ENCODE assay signal across 10 cellular contexts in the genomic region with DNA sequence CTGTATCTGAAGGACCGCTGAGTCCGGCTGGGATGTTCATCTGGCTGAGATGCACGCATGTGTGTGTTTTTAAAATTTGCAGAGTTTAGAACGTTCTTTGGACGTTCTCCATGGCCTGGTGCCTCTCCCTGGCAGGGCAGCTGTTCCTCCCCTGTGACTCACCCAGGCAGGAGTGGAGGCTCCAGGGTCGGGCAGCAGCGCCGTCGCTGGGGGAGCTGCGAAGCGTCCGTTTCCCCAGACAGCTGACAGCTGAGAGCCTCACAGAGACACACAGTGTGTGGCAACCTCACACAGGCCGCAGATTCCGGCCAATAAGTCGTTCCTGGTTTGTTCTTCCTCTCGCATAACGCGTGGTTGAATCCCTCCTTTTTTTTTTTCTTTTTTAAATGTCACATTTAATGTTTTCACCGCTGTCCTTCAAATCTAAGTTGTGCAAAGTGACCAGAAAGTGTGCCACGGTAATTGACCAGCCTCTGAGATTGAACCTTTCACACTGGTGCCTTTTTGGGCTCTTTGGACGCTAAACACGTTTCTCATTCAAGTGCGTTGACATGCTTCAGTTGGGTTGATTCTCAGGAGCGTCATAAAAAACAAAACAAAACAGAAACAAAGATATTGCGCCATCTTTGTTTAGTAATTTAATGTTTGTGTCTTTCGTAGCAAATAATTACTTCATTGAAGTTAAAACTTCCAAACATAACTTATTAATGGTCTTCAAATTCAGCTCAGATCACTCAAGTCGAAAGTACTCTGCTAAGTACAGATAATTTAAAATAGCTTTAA.
DNase-seq lines count a peak whose midpoint lies in the region; ATAC-seq and TF ChIP-seq lines count a peak whose summit lies in the region.
"Had no signal": no experiment of that assay in that cellular context is flagged by ENCODE, and none has a peak within 500 bp of the region (broad histone marks: within the 10 kb centered on the region; RNA-seq: fewer than 3 reads in every experiment).

No MANE protein-coding gene starts in this region.

- DNase-seq in DMS 273 (lab: John Stamatoyannopoulos, UW; ENCODE audit: unreplicated experiment) = peak; percentile 68
- no peak for DNase-seq in DMS 273 treated with DMSO at 0.1 percent for 48 hours (lab: John Stamatoyannopoulos, UW)
- DNase-seq in chondrocyte (ENCODE audit: low spot score) = peak; percentile 72
- DNase-seq in lower lobe of right lung = peak; percentile 63
- DNase-seq in NCI-H1105 treated with DMSO at 0.1 percent for 48 hours (lab: John Stamatoyannopoulos, UW) = no peak
- no peak for DNase-seq in cerebellar nuclear complex (lab: John Stamatoyannopoulos, UW)

- H3K27ac Mint-ChIP-seq in chondrocyte (ENCODE audit: unreplicated experiment) = peak overlapping the region; percentile 47
- H3K27ac Mint-ChIP-seq: T-helper 1 cell treated with Interleukin-12 subunit alpha and Interleukin-12 subunit beta and Interleukin-4 antibody, amounts not matched to agents 30 μg/mL and 1 μg/mL, for 36 hours had no signal

- H3K4me3 ChIP-seq in lower lobe of right lung = no peak overlapping the region
- no peak overlapping the region for H3K4me3 ChIP-seq in urinary bladder (ENCODE audit: low read depth, low read length)

- no peaks in the 10 kb centered on the region for H3K9me3 ChIP-seq in lower lobe of right lung

- intact Hi-C loops in lower lobe of right lung (cut with DNase I) = no loop called here

- H3K4me1 Mint-ChIP-seq in chondrocyte (ENCODE audit: low read depth) = peaks cover 11% of the 10 kb centered on the region

- H3K4me1 ChIP-seq in lower lobe of right lung (no peaks in the 10 kb centered on the region), urinary bladder (ENCODE audit: insufficient read depth) (no peaks in the 10 kb centered on the region)

- WGBS in urinary bladder = 35% methylated on average over 27 of the region's 27 CpGs

- ATAC-seq in lower lobe of right lung (peak; percentile 78 to 92), HG03565 (IDR thresholded peaks at IDR 0.05; ENCODE audit: unreplicated experiment) (no peak)

- no peaks in the 10 kb centered on the region for H3K9me3 Mint-ChIP-seq in chondrocyte (ENCODE audit: low read depth)
- H3K9me3 Mint-ChIP-seq: T-helper 1 cell treated with Interleukin-12 subunit alpha and Interleukin-12 subunit beta and Interleukin-4 antibody, amounts not matched to agents 30 μg/mL and 1 μg/mL, for 36 hours had no signal

- H3K36me3 Mint-ChIP-seq in chondrocyte (ENCODE audit: low read depth) = no peaks in the 10 kb centered on the region

- TF ChIP-seq CTCF in chondrocyte (IDR thresholded peaks at IDR 0.05) (peak; percentile 70), lower lobe of right lung (IDR thresholded peaks at IDR 0.05) (peak; percentile 19)

- H3K27me3 Mint-ChIP-seq in chondrocyte (ENCODE audit: low read depth) = no peaks in the 10 kb centered on the region

- H3K36me3 ChIP-seq in lower lobe of right lung = peaks cover 6% of the 10 kb centered on the region
- no peaks in the 10 kb centered on the region for H3K36me3 ChIP-seq in urinary bladder (ENCODE audit: insufficient read depth)

- H3K4me3 Mint-ChIP-seq in chondrocyte (ENCODE audit: unreplicated experiment) = peak overlapping the region; percentile 21
- H3K4me3 Mint-ChIP-seq: T-helper 1 cell treated with Interleukin-12 subunit alpha and Interleukin-12 subunit beta and Interleukin-4 antibody, amounts not matched to agents 30 μg/mL and 1 μg/mL, for 36 hours had no signal

- H3K27me3 ChIP-seq in lower lobe of right lung (ENCODE audit: low read depth) = no peaks in the 10 kb centered on the region

- H3K27ac ChIP-seq in lower lobe of right lung (peak overlapping the region; percentile 4), urinary bladder (ENCODE audit: low read depth) (peak overlapping the region; percentile 3)
- H3K27ac ChIP-seq: 22Rv1 had no signal

Comparison
In these comparisons a context has a peak if more than half of its experiments do, and no peak if none do; other contexts are left out.
1. DNase-seq: peak in DMS 273 (single experiment), chondrocyte (single experiment) and lower lobe of right lung (single experiment); none in DMS 273 treated with DMSO at 0.1 percent for 48 hours (single experiment), NCI-H1105 treated with DMSO at 0.1 percent for 48 hours (single experiment) and cerebellar nuclear complex (0 of 2).